In genomic region chr3:5331567-5332269, GRCh38 we compare ENCODE assay signal across 1 cellular context.
TF ChIP-seq lines count a peak whose summit lies in the region.

No MANE protein-coding gene starts in this region.

TF ChIP-seq in HepG2, 621 proteins besides CTCF, POLR2A, EP300 and RAD21 (continued from another document):
- TF ChIP-seq ARID5B (CRISPR knock-in tag; IDR thresholded peaks at IDR 0.05) (peak; percentile 71; the same call in 1 of the 2 replicates), ZNF646 (CRISPR knock-in tag; IDR thresholded peaks at IDR 0.05) (no peak), TRIM22 (IDR thresholded peaks at IDR 0.05) (no peak), NONO (IDR thresholded peaks at IDR 0.05) (no peak), NONO (CRISPR knock-in tag; conservative IDR thresholded peaks at IDR 0.05) (no peak), ZNF574 (CRISPR knock-in tag; IDR thresholded peaks at IDR 0.05) (no peak), ZNF709 (CRISPR knock-in tag; IDR thresholded peaks at IDR 0.05) (no peak), MEIS1 (CRISPR knock-in tag; IDR thresholded peaks at IDR 0.05; ENCODE audit: borderline replicate concordance) (no peak), ZNF572 (CRISPR knock-in tag; IDR thresholded peaks at IDR 0.05) (no peak), ZNF180 (CRISPR knock-in tag; IDR thresholded peaks at IDR 0.05; ENCODE audit: borderline replicate concordance, low read depth) (no peak), STAT6 (CRISPR knock-in tag; IDR thresholded peaks at IDR 0.05; ENCODE audit: borderline replicate concordance) (no peak)
